In genomic region chr2:39517102-39517436, GRCh38 we compare ENCODE assay signal across 2 cellular contexts.
TF ChIP-seq lines count a peak whose summit lies in the region.

No MANE protein-coding gene starts in this region.

TF ChIP-seq in GM23338, 12 proteins besides CTCF, POLR2A, EP300 and RAD21 (continued from another document):
- TF ChIP-seq REST (IDR thresholded peaks at IDR 0.05; ENCODE audit: unreplicated experiment) (no peak), ZNF114 (CRISPR knock-in tag; IDR thresholded peaks at IDR 0.05) (no peak), EZH2phosphoT487 (IDR thresholded peaks at IDR 0.05; ENCODE audit: unreplicated experiment) (no peak), ZNF331 (CRISPR knock-in tag; IDR thresholded peaks at IDR 0.05; ENCODE audit: low read depth) (no peak), STAT1 (IDR thresholded peaks at IDR 0.05; ENCODE audit: unreplicated experiment) (no peak)
- TF ChIP-seq, protein P1, sequence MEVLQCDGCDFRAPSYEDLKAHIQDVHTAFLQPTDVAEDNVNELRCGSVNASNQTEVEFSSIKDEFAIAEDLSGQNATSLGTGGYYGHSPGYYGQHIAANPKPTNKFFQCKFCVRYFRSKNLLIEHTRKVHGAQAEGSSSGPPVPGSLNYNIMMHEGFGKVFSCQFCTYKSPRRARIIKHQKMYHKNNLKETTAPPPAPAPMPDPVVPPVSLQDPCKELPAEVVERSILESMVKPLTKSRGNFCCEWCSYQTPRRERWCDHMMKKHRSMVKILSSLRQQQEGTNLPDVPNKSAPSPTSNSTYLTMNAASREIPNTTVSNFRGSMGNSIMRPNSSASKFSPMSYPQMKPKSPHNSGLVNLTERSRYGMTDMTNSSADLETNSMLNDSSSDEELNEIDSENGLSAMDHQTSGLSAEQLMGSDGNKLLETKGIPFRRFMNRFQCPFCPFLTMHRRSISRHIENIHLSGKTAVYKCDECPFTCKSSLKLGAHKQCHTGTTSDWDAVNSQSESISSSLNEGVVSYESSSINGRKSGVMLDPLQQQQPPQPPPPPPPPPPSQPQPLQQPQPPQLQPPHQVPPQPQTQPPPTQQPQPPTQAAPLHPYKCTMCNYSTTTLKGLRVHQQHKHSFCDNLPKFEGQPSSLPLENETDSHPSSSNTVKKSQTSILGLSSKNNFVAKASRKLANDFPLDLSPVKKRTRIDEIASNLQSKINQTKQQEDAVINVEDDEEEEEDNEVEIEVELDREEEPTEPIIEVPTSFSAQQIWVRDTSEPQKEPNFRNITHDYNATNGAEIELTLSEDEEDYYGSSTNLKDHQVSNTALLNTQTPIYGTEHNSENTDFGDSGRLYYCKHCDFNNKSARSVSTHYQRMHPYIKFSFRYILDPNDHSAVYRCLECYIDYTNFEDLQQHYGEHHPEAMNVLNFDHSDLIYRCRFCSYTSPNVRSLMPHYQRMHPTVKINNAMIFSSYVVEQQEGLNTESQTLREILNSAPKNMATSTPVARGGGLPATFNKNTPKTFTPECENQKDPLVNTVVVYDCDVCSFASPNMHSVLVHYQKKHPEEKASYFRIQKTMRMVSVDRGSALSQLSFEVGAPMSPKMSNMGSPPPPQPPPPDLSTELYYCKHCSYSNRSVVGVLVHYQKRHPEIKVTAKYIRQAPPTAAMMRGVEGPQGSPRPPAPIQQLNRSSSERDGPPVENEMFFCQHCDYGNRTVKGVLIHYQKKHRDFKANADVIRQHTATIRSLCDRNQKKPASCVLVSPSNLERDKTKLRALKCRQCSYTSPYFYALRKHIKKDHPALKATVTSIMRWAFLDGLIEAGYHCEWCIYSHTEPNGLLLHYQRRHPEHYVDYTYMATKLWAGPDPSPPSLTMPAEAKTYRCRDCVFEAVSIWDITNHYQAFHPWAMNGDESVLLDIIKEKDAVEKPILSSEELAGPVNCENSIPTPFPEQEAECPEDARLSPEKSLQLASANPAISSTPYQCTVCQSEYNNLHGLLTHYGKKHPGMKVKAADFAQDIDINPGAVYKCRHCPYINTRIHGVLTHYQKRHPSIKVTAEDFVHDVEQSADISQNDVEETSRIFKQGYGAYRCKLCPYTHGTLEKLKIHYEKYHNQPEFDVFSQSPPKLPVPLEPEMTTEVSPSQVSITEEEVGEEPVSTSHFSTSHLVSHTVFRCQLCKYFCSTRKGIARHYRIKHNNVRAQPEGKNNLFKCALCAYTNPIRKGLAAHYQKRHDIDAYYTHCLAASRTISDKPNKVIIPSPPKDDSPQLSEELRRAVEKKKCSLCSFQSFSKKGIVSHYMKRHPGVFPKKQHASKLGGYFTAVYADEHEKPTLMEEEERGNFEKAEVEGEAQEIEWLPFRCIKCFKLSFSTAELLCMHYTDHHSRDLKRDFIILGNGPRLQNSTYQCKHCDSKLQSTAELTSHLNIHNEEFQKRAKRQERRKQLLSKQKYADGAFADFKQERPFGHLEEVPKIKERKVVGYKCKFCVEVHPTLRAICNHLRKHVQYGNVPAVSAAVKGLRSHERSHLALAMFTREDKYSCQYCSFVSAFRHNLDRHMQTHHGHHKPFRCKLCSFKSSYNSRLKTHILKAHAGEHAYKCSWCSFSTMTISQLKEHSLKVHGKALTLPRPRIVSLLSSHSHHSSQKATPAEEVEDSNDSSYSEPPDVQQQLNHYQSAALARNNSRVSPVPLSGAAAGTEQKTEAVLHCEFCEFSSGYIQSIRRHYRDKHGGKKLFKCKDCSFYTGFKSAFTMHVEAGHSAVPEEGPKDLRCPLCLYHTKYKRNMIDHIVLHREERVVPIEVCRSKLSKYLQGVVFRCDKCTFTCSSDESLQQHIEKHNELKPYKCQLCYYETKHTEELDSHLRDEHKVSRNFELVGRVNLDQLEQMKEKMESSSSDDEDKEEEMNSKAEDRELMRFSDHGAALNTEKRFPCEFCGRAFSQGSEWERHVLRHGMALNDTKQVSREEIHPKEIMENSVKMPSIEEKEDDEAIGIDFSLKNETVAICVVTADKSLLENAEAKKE (CRISPR knock-in tag; IDR thresholded peaks at IDR 0.05): no peak

TF ChIP-seq in WTC11, 78 proteins besides CTCF, POLR2A, EP300 and RAD21 (continued from another document):
- TF ChIP-seq, protein P2, sequence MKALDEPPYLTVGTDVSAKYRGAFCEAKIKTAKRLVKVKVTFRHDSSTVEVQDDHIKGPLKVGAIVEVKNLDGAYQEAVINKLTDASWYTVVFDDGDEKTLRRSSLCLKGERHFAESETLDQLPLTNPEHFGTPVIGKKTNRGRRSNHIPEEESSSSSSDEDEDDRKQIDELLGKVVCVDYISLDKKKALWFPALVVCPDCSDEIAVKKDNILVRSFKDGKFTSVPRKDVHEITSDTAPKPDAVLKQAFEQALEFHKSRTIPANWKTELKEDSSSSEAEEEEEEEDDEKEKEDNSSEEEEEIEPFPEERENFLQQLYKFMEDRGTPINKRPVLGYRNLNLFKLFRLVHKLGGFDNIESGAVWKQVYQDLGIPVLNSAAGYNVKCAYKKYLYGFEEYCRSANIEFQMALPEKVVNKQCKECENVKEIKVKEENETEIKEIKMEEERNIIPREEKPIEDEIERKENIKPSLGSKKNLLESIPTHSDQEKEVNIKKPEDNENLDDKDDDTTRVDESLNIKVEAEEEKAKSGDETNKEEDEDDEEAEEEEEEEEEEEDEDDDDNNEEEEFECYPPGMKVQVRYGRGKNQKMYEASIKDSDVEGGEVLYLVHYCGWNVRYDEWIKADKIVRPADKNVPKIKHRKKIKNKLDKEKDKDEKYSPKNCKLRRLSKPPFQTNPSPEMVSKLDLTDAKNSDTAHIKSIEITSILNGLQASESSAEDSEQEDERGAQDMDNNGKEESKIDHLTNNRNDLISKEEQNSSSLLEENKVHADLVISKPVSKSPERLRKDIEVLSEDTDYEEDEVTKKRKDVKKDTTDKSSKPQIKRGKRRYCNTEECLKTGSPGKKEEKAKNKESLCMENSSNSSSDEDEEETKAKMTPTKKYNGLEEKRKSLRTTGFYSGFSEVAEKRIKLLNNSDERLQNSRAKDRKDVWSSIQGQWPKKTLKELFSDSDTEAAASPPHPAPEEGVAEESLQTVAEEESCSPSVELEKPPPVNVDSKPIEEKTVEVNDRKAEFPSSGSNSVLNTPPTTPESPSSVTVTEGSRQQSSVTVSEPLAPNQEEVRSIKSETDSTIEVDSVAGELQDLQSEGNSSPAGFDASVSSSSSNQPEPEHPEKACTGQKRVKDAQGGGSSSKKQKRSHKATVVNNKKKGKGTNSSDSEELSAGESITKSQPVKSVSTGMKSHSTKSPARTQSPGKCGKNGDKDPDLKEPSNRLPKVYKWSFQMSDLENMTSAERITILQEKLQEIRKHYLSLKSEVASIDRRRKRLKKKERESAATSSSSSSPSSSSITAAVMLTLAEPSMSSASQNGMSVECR (CRISPR knock-in tag; IDR thresholded peaks at IDR 0.05; ENCODE audit: borderline replicate concordance): no peak
- TF ChIP-seq, protein P3, sequence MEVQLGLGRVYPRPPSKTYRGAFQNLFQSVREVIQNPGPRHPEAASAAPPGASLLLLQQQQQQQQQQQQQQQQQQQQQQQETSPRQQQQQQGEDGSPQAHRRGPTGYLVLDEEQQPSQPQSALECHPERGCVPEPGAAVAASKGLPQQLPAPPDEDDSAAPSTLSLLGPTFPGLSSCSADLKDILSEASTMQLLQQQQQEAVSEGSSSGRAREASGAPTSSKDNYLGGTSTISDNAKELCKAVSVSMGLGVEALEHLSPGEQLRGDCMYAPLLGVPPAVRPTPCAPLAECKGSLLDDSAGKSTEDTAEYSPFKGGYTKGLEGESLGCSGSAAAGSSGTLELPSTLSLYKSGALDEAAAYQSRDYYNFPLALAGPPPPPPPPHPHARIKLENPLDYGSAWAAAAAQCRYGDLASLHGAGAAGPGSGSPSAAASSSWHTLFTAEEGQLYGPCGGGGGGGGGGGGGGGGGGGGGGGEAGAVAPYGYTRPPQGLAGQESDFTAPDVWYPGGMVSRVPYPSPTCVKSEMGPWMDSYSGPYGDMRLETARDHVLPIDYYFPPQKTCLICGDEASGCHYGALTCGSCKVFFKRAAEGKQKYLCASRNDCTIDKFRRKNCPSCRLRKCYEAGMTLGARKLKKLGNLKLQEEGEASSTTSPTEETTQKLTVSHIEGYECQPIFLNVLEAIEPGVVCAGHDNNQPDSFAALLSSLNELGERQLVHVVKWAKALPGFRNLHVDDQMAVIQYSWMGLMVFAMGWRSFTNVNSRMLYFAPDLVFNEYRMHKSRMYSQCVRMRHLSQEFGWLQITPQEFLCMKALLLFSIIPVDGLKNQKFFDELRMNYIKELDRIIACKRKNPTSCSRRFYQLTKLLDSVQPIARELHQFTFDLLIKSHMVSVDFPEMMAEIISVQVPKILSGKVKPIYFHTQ (CRISPR knock-in tag; IDR thresholded peaks at IDR 0.05): no peak
- no peak for TF ChIP-seq ATF3 (CRISPR knock-in tag; conservative IDR thresholded peaks at IDR 0.05)
- no peak for TF ChIP-seq ZNF396 (CRISPR knock-in tag; IDR thresholded peaks at IDR 0.05; ENCODE audit: borderline replicate concordance)
- TF ChIP-seq ZNF317 (CRISPR knock-in tag; IDR thresholded peaks at IDR 0.05; ENCODE audit: borderline replicate concordance, low read depth): no peak
